In the genomic region with DNA sequence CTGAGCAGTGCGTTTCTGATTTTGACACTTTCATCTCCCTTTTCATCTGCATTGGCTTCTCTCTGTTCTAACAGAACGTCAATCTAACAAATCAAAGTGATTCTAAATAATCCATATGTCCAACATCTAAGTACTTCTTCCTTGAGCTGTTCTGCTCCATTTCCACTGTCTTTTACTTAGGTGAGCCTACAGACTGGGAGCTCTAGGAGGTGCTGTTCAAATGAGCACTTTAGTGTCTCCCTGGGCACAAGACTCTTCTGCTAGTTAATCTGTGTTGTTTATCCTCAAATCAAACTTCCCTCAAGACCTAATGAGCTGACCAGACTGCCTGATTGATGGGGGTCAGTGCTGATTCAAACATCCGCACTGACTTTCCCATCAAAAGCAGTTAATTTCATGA, we compare ENCODE assay signal across 29 cellular contexts.
"Had no signal": no experiment of that assay in that cellular context is flagged by ENCODE, and none has a peak within 500 bp of the region (broad histone marks: within the 10 kb centered on the region; RNA-seq: fewer than 3 reads in every experiment).

No MANE protein-coding gene starts in this region.

- DNase-seq: activated CD4-positive, alpha-beta memory T cell treated with anti-CD3 and anti-CD28 coated beads, Interleukin-2, amount 10 ng/mL, durations not matched to agents 7 days and 5 days; activated CD4-positive, alpha-beta T cell treated with anti-CD3 and anti-CD28 coated beads, Interleukin-2, amount 10 ng/mL, durations not matched to agents 7 days and 5 days; activated CD8-positive, alpha-beta memory T cell treated with anti-CD3 and anti-CD28 coated beads, Interleukin-2, amount 50 U/mL, for 48 hours; activated gamma-delta T cell; activated naive CD4-positive, alpha-beta T cell treated with anti-CD3 and anti-CD28 coated beads, Interleukin-2, amount 10 ng/mL, durations not matched to agents 7 days and 5 days; activated naive CD8-positive, alpha-beta T cell treated with anti-CD3 and anti-CD28 coated beads, Interleukin-2, amount 10 ng/mL, durations not matched to agents 7 days and 5 days; activated T-cell treated with anti-CD3 and anti-CD28 coated beads, Interleukin-2, amount 50 U/mL, for 24 hours; caudate nucleus; cortex of kidney; foreskin keratinocyte; left cardiac atrium; left ventricle myocardium superior; ovary; stimulated activated CD4-positive, alpha-beta T cell treated with anti-CD3 and anti-CD28 coated beads, Interleukin-1b, Interleukin-23, amount 100 ng/mL, for 48 hours; stimulated activated CD4-positive, alpha-beta T cell treated with anti-CD3 and anti-CD28 coated beads, Interleukin-4, amount 100 ng/mL, for 4 hours; stimulated activated CD8-positive, alpha-beta memory T cell treated with anti-CD3 and anti-CD28 coated beads, Interleukin-4, amount 100 ng/mL, for 48 hours; stimulated activated naive CD8-positive, alpha-beta T cell treated with anti-CD3 and anti-CD28 coated beads, Interleukin-15, amount 100 ng/mL, for 72 hours; substantia nigra; T-helper 1 cell; uterus had no signal

- H3K4me3 Mint-ChIP-seq: activated CD4-positive, alpha-beta memory T cell treated with anti-CD3 and anti-CD28 coated beads, Interleukin-2, amount 10 ng/mL, durations not matched to agents 7 days and 5 days; activated CD4-positive, alpha-beta T cell treated with anti-CD3 and anti-CD28 coated beads, Interleukin-2, amount 10 ng/mL, durations not matched to agents 7 days and 5 days; activated naive CD4-positive, alpha-beta T cell treated with anti-CD3 and anti-CD28 coated beads, Interleukin-2, amount 10 ng/mL, durations not matched to agents 7 days and 5 days; activated naive CD8-positive, alpha-beta T cell treated with anti-CD3 and anti-CD28 coated beads, Interleukin-2, amount 10 ng/mL, durations not matched to agents 7 days and 5 days; activated T-cell treated with anti-CD3 and anti-CD28 coated beads, Interleukin-2, amount 50 U/mL, for 24 hours; nephron; stimulated activated memory B cell treated with anti-CD40 and anti-IgM and Interleukin-4, amounts not matched to agents 10 μg/mL and 1 μg/mL and 100 μg/mL, for 72 hours; stimulated activated naive CD8-positive, alpha-beta T cell treated with anti-CD3 and anti-CD28 coated beads, Interleukin-15, amount 100 ng/mL, for 72 hours; T-helper 2 cell treated with Interferon-gamma antibody and Interleukin-4, amounts not matched to agents 5 μg/mL and 100 μg/mL, for 36 hours; type B pancreatic cell had no signal

- ATAC-seq: activated CD4-positive, CD25-positive, alpha-beta regulatory T cell treated with anti-CD3 and anti-CD28 coated beads, Interleukin-2, amount 50 U/mL, for 24 hours; foreskin keratinocyte; left cardiac atrium; left ventricle myocardium superior; stimulated activated memory B cell treated with anti-CD40 and anti-IgM and Interleukin-4, amounts not matched to agents 10 μg/mL and 1 μg/mL and 100 μg/mL, for 72 hours; stimulated activated naive CD8-positive, alpha-beta T cell treated with anti-CD3 and anti-CD28 coated beads, Interleukin-15, amount 100 ng/mL, for 72 hours had no signal

- H3K27ac ChIP-seq: esophagus muscularis mucosa, foreskin keratinocyte, neutrophil, ovary, prostate gland, uterus had no signal

- H3K27ac Mint-ChIP-seq: activated CD4-positive, alpha-beta memory T cell treated with anti-CD3 and anti-CD28 coated beads, Interleukin-2, amount 10 ng/mL, durations not matched to agents 7 days and 5 days; activated CD4-positive, alpha-beta T cell treated with anti-CD3 and anti-CD28 coated beads, Interleukin-2, amount 10 ng/mL, durations not matched to agents 7 days and 5 days; activated naive CD4-positive, alpha-beta T cell treated with anti-CD3 and anti-CD28 coated beads, Interleukin-2, amount 10 ng/mL, durations not matched to agents 7 days and 5 days; activated naive CD8-positive, alpha-beta T cell treated with anti-CD3 and anti-CD28 coated beads, Interleukin-2, amount 10 ng/mL, durations not matched to agents 7 days and 5 days; activated T-cell treated with anti-CD3 and anti-CD28 coated beads, Interleukin-2, amount 50 U/mL, for 24 hours; nephron; stimulated activated memory B cell treated with anti-CD40 and anti-IgM and Interleukin-4, amounts not matched to agents 10 μg/mL and 1 μg/mL and 100 μg/mL, for 72 hours; stimulated activated naive CD8-positive, alpha-beta T cell treated with anti-CD3 and anti-CD28 coated beads, Interleukin-15, amount 100 ng/mL, for 72 hours; T-helper 2 cell treated with Interferon-gamma antibody and Interleukin-4, amounts not matched to agents 5 μg/mL and 100 μg/mL, for 36 hours; type B pancreatic cell had no signal

- H3K27me3 Mint-ChIP-seq: activated CD4-positive, alpha-beta memory T cell treated with anti-CD3 and anti-CD28 coated beads, Interleukin-2, amount 10 ng/mL, durations not matched to agents 7 days and 5 days; activated CD4-positive, alpha-beta T cell treated with anti-CD3 and anti-CD28 coated beads, Interleukin-2, amount 10 ng/mL, durations not matched to agents 7 days and 5 days; activated naive CD4-positive, alpha-beta T cell treated with anti-CD3 and anti-CD28 coated beads, Interleukin-2, amount 10 ng/mL, durations not matched to agents 7 days and 5 days; activated naive CD8-positive, alpha-beta T cell treated with anti-CD3 and anti-CD28 coated beads, Interleukin-2, amount 10 ng/mL, durations not matched to agents 7 days and 5 days; activated T-cell treated with anti-CD3 and anti-CD28 coated beads, Interleukin-2, amount 50 U/mL, for 24 hours; stimulated activated memory B cell treated with anti-CD40 and anti-IgM and Interleukin-4, amounts not matched to agents 10 μg/mL and 1 μg/mL and 100 μg/mL, for 72 hours had no signal

- H3K4me1 ChIP-seq: esophagus muscularis mucosa, foreskin keratinocyte, prostate gland, uterus had no signal

- H3K9me3 ChIP-seq: esophagus muscularis mucosa, neutrophil, ovary, prostate gland, uterus had no signal

- H3K4me1 Mint-ChIP-seq: activated CD4-positive, alpha-beta memory T cell treated with anti-CD3 and anti-CD28 coated beads, Interleukin-2, amount 10 ng/mL, durations not matched to agents 7 days and 5 days; activated CD4-positive, alpha-beta T cell treated with anti-CD3 and anti-CD28 coated beads, Interleukin-2, amount 10 ng/mL, durations not matched to agents 7 days and 5 days; activated naive CD4-positive, alpha-beta T cell treated with anti-CD3 and anti-CD28 coated beads, Interleukin-2, amount 10 ng/mL, durations not matched to agents 7 days and 5 days; activated naive CD8-positive, alpha-beta T cell treated with anti-CD3 and anti-CD28 coated beads, Interleukin-2, amount 10 ng/mL, durations not matched to agents 7 days and 5 days; nephron; stimulated activated memory B cell treated with anti-CD40 and anti-IgM and Interleukin-4, amounts not matched to agents 10 μg/mL and 1 μg/mL and 100 μg/mL, for 72 hours; stimulated activated naive CD8-positive, alpha-beta T cell treated with anti-CD3 and anti-CD28 coated beads, Interleukin-15, amount 100 ng/mL, for 72 hours had no signal

- H3K4me3 ChIP-seq: esophagus muscularis mucosa, ovary, prostate gland, smooth muscle cell, uterus had no signal

- H3K27me3 ChIP-seq: esophagus muscularis mucosa, foreskin keratinocyte, neutrophil, ovary, uterus had no signal

- H3K9me3 Mint-ChIP-seq: activated CD4-positive, alpha-beta T cell treated with anti-CD3 and anti-CD28 coated beads, Interleukin-2, amount 10 ng/mL, durations not matched to agents 7 days and 5 days; activated naive CD4-positive, alpha-beta T cell treated with anti-CD3 and anti-CD28 coated beads, Interleukin-2, amount 10 ng/mL, durations not matched to agents 7 days and 5 days; activated naive CD8-positive, alpha-beta T cell treated with anti-CD3 and anti-CD28 coated beads, Interleukin-2, amount 10 ng/mL, durations not matched to agents 7 days and 5 days; nephron; stimulated activated memory B cell treated with anti-CD40 and anti-IgM and Interleukin-4, amounts not matched to agents 10 μg/mL and 1 μg/mL and 100 μg/mL, for 72 hours; T-helper 2 cell treated with Interferon-gamma antibody and Interleukin-4, amounts not matched to agents 5 μg/mL and 100 μg/mL, for 36 hours; type B pancreatic cell had no signal

- H3K36me3 ChIP-seq: esophagus muscularis mucosa, neutrophil, ovary, prostate gland, uterus had no signal

- H3K36me3 Mint-ChIP-seq: activated naive CD4-positive, alpha-beta T cell treated with anti-CD3 and anti-CD28 coated beads, Interleukin-2, amount 10 ng/mL, durations not matched to agents 7 days and 5 days; activated naive CD8-positive, alpha-beta T cell treated with anti-CD3 and anti-CD28 coated beads, Interleukin-2, amount 10 ng/mL, durations not matched to agents 7 days and 5 days; stimulated activated memory B cell treated with anti-CD40 and anti-IgM and Interleukin-4, amounts not matched to agents 10 μg/mL and 1 μg/mL and 100 μg/mL, for 72 hours; type B pancreatic cell had no signal
